ENCODE assay signal across 1 cellular context in genomic region chr11:130804306-130805077, GRCh38.
TF ChIP-seq lines count a peak whose summit lies in the region.

No MANE protein-coding gene starts in this region.

TF ChIP-seq in GM23338, 12 proteins besides CTCF, POLR2A, EP300 and RAD21 (continued from another document):
- TF ChIP-seq, protein P1, sequence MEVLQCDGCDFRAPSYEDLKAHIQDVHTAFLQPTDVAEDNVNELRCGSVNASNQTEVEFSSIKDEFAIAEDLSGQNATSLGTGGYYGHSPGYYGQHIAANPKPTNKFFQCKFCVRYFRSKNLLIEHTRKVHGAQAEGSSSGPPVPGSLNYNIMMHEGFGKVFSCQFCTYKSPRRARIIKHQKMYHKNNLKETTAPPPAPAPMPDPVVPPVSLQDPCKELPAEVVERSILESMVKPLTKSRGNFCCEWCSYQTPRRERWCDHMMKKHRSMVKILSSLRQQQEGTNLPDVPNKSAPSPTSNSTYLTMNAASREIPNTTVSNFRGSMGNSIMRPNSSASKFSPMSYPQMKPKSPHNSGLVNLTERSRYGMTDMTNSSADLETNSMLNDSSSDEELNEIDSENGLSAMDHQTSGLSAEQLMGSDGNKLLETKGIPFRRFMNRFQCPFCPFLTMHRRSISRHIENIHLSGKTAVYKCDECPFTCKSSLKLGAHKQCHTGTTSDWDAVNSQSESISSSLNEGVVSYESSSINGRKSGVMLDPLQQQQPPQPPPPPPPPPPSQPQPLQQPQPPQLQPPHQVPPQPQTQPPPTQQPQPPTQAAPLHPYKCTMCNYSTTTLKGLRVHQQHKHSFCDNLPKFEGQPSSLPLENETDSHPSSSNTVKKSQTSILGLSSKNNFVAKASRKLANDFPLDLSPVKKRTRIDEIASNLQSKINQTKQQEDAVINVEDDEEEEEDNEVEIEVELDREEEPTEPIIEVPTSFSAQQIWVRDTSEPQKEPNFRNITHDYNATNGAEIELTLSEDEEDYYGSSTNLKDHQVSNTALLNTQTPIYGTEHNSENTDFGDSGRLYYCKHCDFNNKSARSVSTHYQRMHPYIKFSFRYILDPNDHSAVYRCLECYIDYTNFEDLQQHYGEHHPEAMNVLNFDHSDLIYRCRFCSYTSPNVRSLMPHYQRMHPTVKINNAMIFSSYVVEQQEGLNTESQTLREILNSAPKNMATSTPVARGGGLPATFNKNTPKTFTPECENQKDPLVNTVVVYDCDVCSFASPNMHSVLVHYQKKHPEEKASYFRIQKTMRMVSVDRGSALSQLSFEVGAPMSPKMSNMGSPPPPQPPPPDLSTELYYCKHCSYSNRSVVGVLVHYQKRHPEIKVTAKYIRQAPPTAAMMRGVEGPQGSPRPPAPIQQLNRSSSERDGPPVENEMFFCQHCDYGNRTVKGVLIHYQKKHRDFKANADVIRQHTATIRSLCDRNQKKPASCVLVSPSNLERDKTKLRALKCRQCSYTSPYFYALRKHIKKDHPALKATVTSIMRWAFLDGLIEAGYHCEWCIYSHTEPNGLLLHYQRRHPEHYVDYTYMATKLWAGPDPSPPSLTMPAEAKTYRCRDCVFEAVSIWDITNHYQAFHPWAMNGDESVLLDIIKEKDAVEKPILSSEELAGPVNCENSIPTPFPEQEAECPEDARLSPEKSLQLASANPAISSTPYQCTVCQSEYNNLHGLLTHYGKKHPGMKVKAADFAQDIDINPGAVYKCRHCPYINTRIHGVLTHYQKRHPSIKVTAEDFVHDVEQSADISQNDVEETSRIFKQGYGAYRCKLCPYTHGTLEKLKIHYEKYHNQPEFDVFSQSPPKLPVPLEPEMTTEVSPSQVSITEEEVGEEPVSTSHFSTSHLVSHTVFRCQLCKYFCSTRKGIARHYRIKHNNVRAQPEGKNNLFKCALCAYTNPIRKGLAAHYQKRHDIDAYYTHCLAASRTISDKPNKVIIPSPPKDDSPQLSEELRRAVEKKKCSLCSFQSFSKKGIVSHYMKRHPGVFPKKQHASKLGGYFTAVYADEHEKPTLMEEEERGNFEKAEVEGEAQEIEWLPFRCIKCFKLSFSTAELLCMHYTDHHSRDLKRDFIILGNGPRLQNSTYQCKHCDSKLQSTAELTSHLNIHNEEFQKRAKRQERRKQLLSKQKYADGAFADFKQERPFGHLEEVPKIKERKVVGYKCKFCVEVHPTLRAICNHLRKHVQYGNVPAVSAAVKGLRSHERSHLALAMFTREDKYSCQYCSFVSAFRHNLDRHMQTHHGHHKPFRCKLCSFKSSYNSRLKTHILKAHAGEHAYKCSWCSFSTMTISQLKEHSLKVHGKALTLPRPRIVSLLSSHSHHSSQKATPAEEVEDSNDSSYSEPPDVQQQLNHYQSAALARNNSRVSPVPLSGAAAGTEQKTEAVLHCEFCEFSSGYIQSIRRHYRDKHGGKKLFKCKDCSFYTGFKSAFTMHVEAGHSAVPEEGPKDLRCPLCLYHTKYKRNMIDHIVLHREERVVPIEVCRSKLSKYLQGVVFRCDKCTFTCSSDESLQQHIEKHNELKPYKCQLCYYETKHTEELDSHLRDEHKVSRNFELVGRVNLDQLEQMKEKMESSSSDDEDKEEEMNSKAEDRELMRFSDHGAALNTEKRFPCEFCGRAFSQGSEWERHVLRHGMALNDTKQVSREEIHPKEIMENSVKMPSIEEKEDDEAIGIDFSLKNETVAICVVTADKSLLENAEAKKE (CRISPR knock-in tag; IDR thresholded peaks at IDR 0.05) = no peak
